8 cellular contexts compared by ENCODE assay signal in the genomic region with DNA sequence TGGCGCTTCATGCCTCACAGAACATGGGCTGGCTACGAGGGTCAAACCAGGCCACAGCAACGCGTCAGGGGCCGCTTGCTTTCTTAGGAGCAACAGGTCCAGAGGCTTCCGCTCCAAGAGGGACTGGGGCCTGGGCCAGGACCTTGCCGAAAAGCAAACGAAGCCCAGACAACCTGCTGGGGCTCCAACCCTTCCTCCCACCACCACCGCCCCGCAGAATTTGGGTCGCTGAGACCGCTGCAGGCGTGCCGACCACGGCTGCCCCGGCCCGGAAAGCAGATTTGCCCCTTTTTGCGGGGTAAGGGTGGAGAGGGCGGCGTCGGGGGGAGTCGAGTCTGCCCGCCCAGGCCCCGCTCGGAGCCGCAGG. TPM values are rescaled to one million over a fixed set of nuclear protein-coding genes. Genes with fewer than 3 reads are reported as not detected.
DNase-seq lines count a peak whose midpoint lies in the region; ATAC-seq and TF ChIP-seq lines count a peak whose summit lies in the region.

No MANE protein-coding gene starts in this region.

- peak overlapping the region; percentile 92 for H3K27ac ChIP-seq in BLaER1
- peak overlapping the region; percentile 62 to 86 (median 83) for H3K27ac ChIP-seq in Peyer's patch

- DNase-seq in Peyer's patch (peak in 2 of 3 donors; percentile 47 to 60), epithelial cell of esophagus (ENCODE audit: low read depth) (no peak), H4 (ENCODE audit: low spot score) (no peak), NCI-H146 treated with DMSO at 0.1 percent for 48 hours (lab: John Stamatoyannopoulos, UW; ENCODE audit: unreplicated experiment) (no peak)
- DNase-seq in natural killer cell treated with Interleukin-12 subunit alpha and Interleukin-12 subunit beta and Interleukin-15 and Interleukin-18, amount 100 ng/mL, for 72 hours (ENCODE audit: low spot score), result peak; percentile 52

- H4K20me1 ChIP-seq in BLaER1, result no peaks in the 10 kb centered on the region

- H3K27me3 Mint-ChIP-seq in natural killer cell treated with Interleukin-12 subunit alpha and Interleukin-12 subunit beta and Interleukin-15 and Interleukin-18, amount 100 ng/mL, for 72 hours, result peaks cover 0 to 2% of the 10 kb centered on the region in 2 donors

- H3K4me3 ChIP-seq in BLaER1, result peak overlapping the region; percentile 82
- H3K4me3 ChIP-seq in Peyer's patch, result peak overlapping the region; percentile 63 to 94 (median 86)
- peak overlapping the region; percentile 78 for H3K4me3 ChIP-seq in epithelial cell of esophagus (ENCODE audit: low read length)

- H3K9me3 Mint-ChIP-seq in natural killer cell treated with Interleukin-12 subunit alpha and Interleukin-12 subunit beta and Interleukin-15 and Interleukin-18, amount 100 ng/mL, for 72 hours, result no peaks in the 10 kb centered on the region

- ATAC-seq in GM21528 (IDR thresholded peaks at IDR 0.05; ENCODE audit: low FRiP score, unreplicated experiment), result peak; percentile 6
- no peak for ATAC-seq in natural killer cell treated with Interleukin-12 subunit alpha and Interleukin-12 subunit beta and Interleukin-15 and Interleukin-18, amount 100 ng/mL, for 72 hours
- no peak for ATAC-seq in GM21717 (IDR thresholded peaks at IDR 0.05; ENCODE audit: unreplicated experiment)

- no peaks in the 10 kb centered on the region for H3K36me3 ChIP-seq in BLaER1
- no peaks in the 10 kb centered on the region for H3K36me3 ChIP-seq in Peyer's patch

- no peak for TF ChIP-seq POLR2A in Peyer's patch (IDR thresholded peaks at IDR 0.05)

- H3K27me3 ChIP-seq in BLaER1 (peaks cover under 1% of the 10 kb centered on the region; the same call in 1 of the 2 replicates), Peyer's patch (no peaks in the 10 kb centered on the region)

- peak overlapping the region; percentile 90 for H3K4me3 Mint-ChIP-seq in natural killer cell treated with Interleukin-12 subunit alpha and Interleukin-12 subunit beta and Interleukin-15 and Interleukin-18, amount 100 ng/mL, for 72 hours

- peak overlapping the region; percentile 81 to 95 for H3K27ac Mint-ChIP-seq in natural killer cell treated with Interleukin-12 subunit alpha and Interleukin-12 subunit beta and Interleukin-15 and Interleukin-18, amount 100 ng/mL, for 72 hours

- H3K9me3 ChIP-seq in BLaER1 (no peaks in the 10 kb centered on the region), Peyer's patch (peaks cover 0 to 7% (median 3%) of the 10 kb centered on the region in 4 donors)

- peak overlapping the region; percentile 91 for H3K4me2 ChIP-seq in BLaER1

- TF ChIP-seq CTCF in Peyer's patch (IDR thresholded peaks at IDR 0.05), result no peak
- TF ChIP-seq CTCF in epithelial cell of esophagus (IDR thresholded peaks at IDR 0.05; ENCODE audit: insufficient read depth, low read depth, low read length, missing control alignments), result no peak

- H3K9ac ChIP-seq in BLaER1, result peak overlapping the region; percentile 89

- H3K4me1 Mint-ChIP-seq in natural killer cell treated with Interleukin-12 subunit alpha and Interleukin-12 subunit beta and Interleukin-15 and Interleukin-18, amount 100 ng/mL, for 72 hours (ENCODE audit: low read depth in 2 of 2), result peaks cover 24 to 25% of the 10 kb centered on the region in 2 donors

- no peaks in the 10 kb centered on the region for H3K36me3 Mint-ChIP-seq in natural killer cell treated with Interleukin-12 subunit alpha and Interleukin-12 subunit beta and Interleukin-15 and Interleukin-18, amount 100 ng/mL, for 72 hours

- H3K4me1 ChIP-seq in BLaER1 (peaks cover 63% of the 10 kb centered on the region), Peyer's patch (peaks cover 0 to 38% (median 23%) of the 10 kb centered on the region in 4 donors)

RNA-seq across cellular contexts. Expression of gene GRIN1, which starts 9.9 kb away (rescaled TPM):
- not detected for total RNA-seq in Peyer's patch
- under 1 TPM in 1 of 2 donors, not detected in 1; 0.11 TPM for total RNA-seq in natural killer cell treated with Interleukin-12 subunit alpha and Interleukin-12 subunit beta and Interleukin-15 and Interleukin-18, amount 100 ng/mL, for 72 hours
- total RNA-seq in H4 (2014; rRNA removed; shearing (Covaris generic)), result not detected in 2 replicates

RNA-seq across cellular contexts. Expression of gene DPP7, which starts 14.5 kb away (rescaled TPM):
- total RNA-seq in Peyer's patch, result 100 to 1,000 TPM in 1 of 4 donors, 10 to 100 TPM in 3; 44.7 to 177 (median 76.7) TPM
- 100 to 1,000 TPM; 188 to 310 TPM for total RNA-seq in natural killer cell treated with Interleukin-12 subunit alpha and Interleukin-12 subunit beta and Interleukin-15 and Interleukin-18, amount 100 ng/mL, for 72 hours
- total RNA-seq in H4 (2014; rRNA removed; shearing (Covaris generic)), result 34.8 and 52.2 TPM in 2 replicates

RNA-seq across cellular contexts. Expression of gene LRRC26, which starts 40.8 kb away (rescaled TPM):
- total RNA-seq in Peyer's patch, result 10 to 100 TPM; 14.5 to 45.7 (median 34.1) TPM
- total RNA-seq in natural killer cell treated with Interleukin-12 subunit alpha and Interleukin-12 subunit beta and Interleukin-15 and Interleukin-18, amount 100 ng/mL, for 72 hours, result not detected
- total RNA-seq in H4 (2014; rRNA removed; shearing (Covaris generic)), result 0.10 and 0.12 TPM in 2 replicates

RNA-seq across cellular contexts. Expression of gene MAN1B1, which starts 42.3 kb away (rescaled TPM):
- 10 to 100 TPM; 42.7 to 74.7 (median 61.0) TPM for total RNA-seq in Peyer's patch
- total RNA-seq in natural killer cell treated with Interleukin-12 subunit alpha and Interleukin-12 subunit beta and Interleukin-15 and Interleukin-18, amount 100 ng/mL, for 72 hours, result 10 to 100 TPM; 34.1 to 55.8 TPM
- total RNA-seq in H4 (2014; rRNA removed; shearing (Covaris generic)), result 38.6 and 62.6 TPM in 2 replicates

RNA-seq across cellular contexts. Expression of gene TMEM210, which starts 42.8 kb away (rescaled TPM):
- total RNA-seq in Peyer's patch, result not detected
- total RNA-seq in natural killer cell treated with Interleukin-12 subunit alpha and Interleukin-12 subunit beta and Interleukin-15 and Interleukin-18, amount 100 ng/mL, for 72 hours, result not detected
- not detected in 2 replicates for total RNA-seq in H4 (2014; rRNA removed; shearing (Covaris generic))

Comparison
In these comparisons a context has a peak if more than half of its experiments do, and no peak if none do; other contexts are left out.
1. DNase-seq: peak in Peyer's patch (2 of 3) and natural killer cell treated with Interleukin-12 subunit alpha and Interleukin-12 subunit beta and Interleukin-15 and Interleukin-18, amount 100 ng/mL, for 72 hours (single experiment); none in epithelial cell of esophagus (single experiment), H4 (single experiment) and NCI-H146 treated with DMSO at 0.1 percent for 48 hours (single experiment).
2. RNA of gene LRRC26, which starts 40.8 kb away (total RNA-seq): 14.5 to 45.7 TPM in Peyer's patch; 0.10 to 0.12 TPM in H4 and not detected in natural killer cell treated with Interleukin-12 subunit alpha and Interleukin-12 subunit beta and Interleukin-15 and Interleukin-18, amount 100 ng/mL, for 72 hours; every median in the first group is over 10 times any median in the second.
3. Peak in every context shown above with its lines, with median percentiles within 50 percentile points of each other: H3K4me3 ChIP-seq.